10 cellular contexts compared by ENCODE assay signal in genomic region chr21:46092026-46092764, GRCh38. TPM values are rescaled to one million over a fixed set of nuclear protein-coding genes. Genes with fewer than 3 reads are reported as not detected.
DNase-seq lines count a peak whose midpoint lies in the region; TF ChIP-seq lines count a peak whose summit lies in the region.
"Had no signal": no experiment of that assay in that cellular context is flagged by ENCODE, and none has a peak within 500 bp of the region (broad histone marks: within the 10 kb centered on the region; RNA-seq: fewer than 3 reads in every experiment).

No MANE protein-coding gene starts in this region.

- WGBS in smooth muscle cell (ENCODE audit: low lambda C conversion rate): 43% methylated on average over 23 of the region's 23 CpGs

- H3K4me1 ChIP-seq in smooth muscle cell (ENCODE audit: low read depth): peaks cover 4% of the 10 kb centered on the region

- H3K9me3 ChIP-seq in smooth muscle cell (replicated peaks; ENCODE audit: low read depth): peaks cover 16% of the 10 kb centered on the region

- peak overlapping the region; percentile 30 for H3K4me2 ChIP-seq in smooth muscle cell

- TF ChIP-seq CTCF in astrocyte of the cerebellum (IDR thresholded peaks at IDR 0.05; ENCODE audit: low read depth, low read length, missing control alignments) (no peak), smooth muscle cell (IDR thresholded peaks at IDR 0.05; ENCODE audit: borderline replicate concordance, insufficient read depth, poor library complexity, severe bottlenecking) (no peak)

- H4K20me1 ChIP-seq in smooth muscle cell (ENCODE audit: low read depth): no peaks in the 10 kb centered on the region

- H2AFZ ChIP-seq in smooth muscle cell (ENCODE audit: low read depth): no peak overlapping the region

- peak overlapping the region; percentile 59 for H3K9ac ChIP-seq in smooth muscle cell (ENCODE audit: low read depth)

- DNase-seq in GM04503 (ENCODE audit: low read depth): peak; percentile 99
- peak; percentile 83 for DNase-seq in astrocyte of the cerebellum (ENCODE audit: low read depth)
- peak; percentile 7 for DNase-seq in iPS-NIHi7 (ENCODE audit: extremely low spot score)
- no peak for DNase-seq in smooth muscle cell (lab: John Stamatoyannopoulos, UW; ENCODE audit: unreplicated experiment)
- no peak for DNase-seq in NCI-H524 treated with DMSO at 0.1 percent for 48 hours (lab: John Stamatoyannopoulos, UW)
- DNase-seq in NCI-H2196 treated with DMSO at 0.1 percent for 48 hours (lab: John Stamatoyannopoulos, UW; ENCODE audit: unreplicated experiment): no peak
- no peak for DNase-seq in activated naive CD4-positive, alpha-beta T cell (lab: John Stamatoyannopoulos, UW)
- DNase-seq in NCI-H1048 (lab: John Stamatoyannopoulos, UW): no peak
- DNase-seq: mesendoderm, NCI-H226 had no signal

- peaks cover 24% of the 10 kb centered on the region for H3K79me2 ChIP-seq in smooth muscle cell (ENCODE audit: low read depth)

- no peaks in the 10 kb centered on the region for H3K27me3 ChIP-seq in smooth muscle cell (ENCODE audit: low read depth)

- H3K36me3 ChIP-seq in smooth muscle cell (ENCODE audit: low read depth): peaks cover 6% of the 10 kb centered on the region

- peaks cover 12% of the 10 kb centered on the region for H3F3A ChIP-seq in smooth muscle cell (ENCODE audit: low read depth)

- peak overlapping the region; percentile 92 for H3K27ac ChIP-seq in smooth muscle cell (ENCODE audit: low read depth)

- in situ Hi-C loops in astrocyte of the cerebellum (cut with HindIII; ENCODE audit: low sequenced_read_pairs): no loop called here

- H3K4me3 ChIP-seq in astrocyte of the cerebellum (ENCODE audit: low read depth, low read length) (no peak overlapping the region), smooth muscle cell (no peak overlapping the region)

RNA-seq across cellular contexts. Expression of gene COL6A2, which starts 5.7 kb away (rescaled TPM):
- total RNA-seq in smooth muscle cell: 1,570 and 1,698 TPM in 2 replicates
- 2,969 and 4,089 TPM in 2 replicates for polyA plus RNA-seq in smooth muscle cell

Comparison
In these comparisons a context has a peak if more than half of its experiments do, and no peak if none do; other contexts are left out.
1. DNase-seq: peak in GM04503 (single experiment), astrocyte of the cerebellum (single experiment) and iPS-NIHi7 (single experiment); none in smooth muscle cell (single experiment), NCI-H524 treated with DMSO at 0.1 percent for 48 hours (single experiment), NCI-H2196 treated with DMSO at 0.1 percent for 48 hours (single experiment), activated naive CD4-positive, alpha-beta T cell (0 of 4) and NCI-H1048 (single experiment).